ENCODE assay signal across 7 cellular contexts in genomic region chr3:180802837-180803236, GRCh38.
A peak's percentile ranks its signal among the peaks of the same experiment; 100 is the strongest.
DNase-seq lines count a peak whose midpoint lies in the region; ATAC-seq and TF ChIP-seq lines count a peak whose summit lies in the region.

No MANE protein-coding gene starts in this region.

- no peaks in the 10 kb centered on the region for H3K79me1 ChIP-seq in neuronal stem cell (ENCODE audit: low read depth, low read length)

- TF ChIP-seq CTCF in body of pancreas (IDR thresholded peaks at IDR 0.05) (peak in 5 of 7 experiments; percentile 28 to 36 (median 30)), omental fat pad (IDR thresholded peaks at IDR 0.05) (no peak)

- H3K36me3 ChIP-seq in body of pancreas (replicated peaks in 1 of 2; ENCODE audit: insufficient read depth in 1 of 2, low read depth in 2 of 2) (no peaks in the 10 kb centered on the region), neuronal stem cell (replicated peaks in 1 of 2; ENCODE audit: control insufficient read depth in 2 of 2, insufficient read depth in 2 of 2, low read length in 2 of 2) (no peaks in the 10 kb centered on the region)

- H4K8ac ChIP-seq in neuronal stem cell (ENCODE audit: low read depth, low read length): no peak overlapping the region

- H2AFZ ChIP-seq in neuronal stem cell (ENCODE audit: low read length): no peak overlapping the region

- H3K27me3 ChIP-seq in body of pancreas: no peaks in the 10 kb centered on the region
- no peaks in the 10 kb centered on the region for H3K27me3 ChIP-seq in neuronal stem cell (ENCODE audit: control insufficient read depth in 3 of 3, insufficient read depth in 3 of 3, low read depth in 1 of 3, low read length in 3 of 3)

- H3K9me3 ChIP-seq in body of pancreas (no peaks in the 10 kb centered on the region), neuronal stem cell (replicated peaks in 1 of 2; ENCODE audit: control insufficient read depth in 2 of 2, insufficient read depth in 1 of 2, low read depth in 1 of 2, low read length in 2 of 2) (no peaks in the 10 kb centered on the region)

- H3K4me1 ChIP-seq in body of pancreas (no peaks in the 10 kb centered on the region), neuronal stem cell (ENCODE audit: control insufficient read depth in 2 of 2, insufficient read depth in 1 of 2, low read depth in 1 of 2, low read length in 2 of 2) (no peaks in the 10 kb centered on the region)

- intact Hi-C loops in body of pancreas (cut with DNase I): no loop called here

- no peak overlapping the region for H3K14ac ChIP-seq in neuronal stem cell (ENCODE audit: low read length)

- no peak overlapping the region for H2AK5ac ChIP-seq in neuronal stem cell (ENCODE audit: low read depth, low read length)

- H4K91ac ChIP-seq in neuronal stem cell (ENCODE audit: low read depth, low read length, poor library complexity): no peak overlapping the region

- H3K4ac ChIP-seq in neuronal stem cell (ENCODE audit: low read length): no peak overlapping the region

- no peak overlapping the region for H3K23ac ChIP-seq in neuronal stem cell (ENCODE audit: low read depth, low read length, poor library complexity)

- H3K18ac ChIP-seq in neuronal stem cell (ENCODE audit: low read length): no peak overlapping the region

- ATAC-seq in GM18861 (IDR thresholded peaks at IDR 0.05; ENCODE audit: unreplicated experiment) (peak; percentile 45), body of pancreas (no peak), omental fat pad (ENCODE audit: low FRiP score) (no peak), HG02973 (IDR thresholded peaks at IDR 0.05; ENCODE audit: unreplicated experiment) (no peak), GM21381 (IDR thresholded peaks at IDR 0.05; ENCODE audit: unreplicated experiment) (no peak)

- H3K27ac ChIP-seq in body of pancreas (no peak overlapping the region), neuronal stem cell (replicated peaks; ENCODE audit: low read length) (no peak overlapping the region)

- no peak overlapping the region for H3K4me3 ChIP-seq in body of pancreas
- no peak overlapping the region for H3K4me3 ChIP-seq in neuronal stem cell (ENCODE audit: low read length in 2 of 2)

- peak; percentile 51 for DNase-seq in NCI-H1417 treated with DMSO at 0.1 percent for 48 hours (lab: John Stamatoyannopoulos, UW)
- DNase-seq in body of pancreas: no peak
- peak; percentile 2 for DNase-seq in neuronal stem cell (ENCODE audit: low spot score)
- DNase-seq in omental fat pad (ENCODE audit: low spot score): no peak

- H3K9ac ChIP-seq in neuronal stem cell (ENCODE audit: low read depth, low read length, poor library complexity): no peak overlapping the region

- no peak overlapping the region for H2BK15ac ChIP-seq in neuronal stem cell (ENCODE audit: low read length)

- no peak overlapping the region for H2BK120ac ChIP-seq in neuronal stem cell (ENCODE audit: low read depth, low read length)

- H2BK12ac ChIP-seq in neuronal stem cell (ENCODE audit: low read length): no peak overlapping the region

- H3K4me2 ChIP-seq in neuronal stem cell (ENCODE audit: insufficient read depth, low read length, poor library complexity, severe bottlenecking): no peak overlapping the region

- no peak for TF ChIP-seq POLR2A in body of pancreas (IDR thresholded peaks at IDR 0.05)

- H2BK5ac ChIP-seq in neuronal stem cell (ENCODE audit: low read length): no peak overlapping the region

Comparison
In these comparisons a context has a peak if more than half of its experiments do, and no peak if none do; other contexts are left out.
1. DNase-seq: peak in NCI-H1417 treated with DMSO at 0.1 percent for 48 hours (single experiment) and neuronal stem cell (single experiment); none in body of pancreas (0 of 4) and omental fat pad (single experiment).
2. CTCF ChIP-seq: peak in body of pancreas (5 of 7); none in omental fat pad (0 of 3).